11 cellular contexts compared by ENCODE assay signal in genomic region chr2:207558106-207558505, GRCh38. TPM values are rescaled to one million over a fixed set of nuclear protein-coding genes. Genes with fewer than 3 reads are reported as not detected.
A peak's percentile ranks its signal among the peaks of the same experiment; 100 is the strongest.
DNase-seq lines count a peak whose midpoint lies in the region; ATAC-seq, FAIRE-seq and TF ChIP-seq lines count a peak whose summit lies in the region.
"Had no signal": no experiment of that assay in that cellular context is flagged by ENCODE, and none has a peak within 500 bp of the region (broad histone marks: within the 10 kb centered on the region; RNA-seq: fewer than 3 reads in every experiment).

No MANE protein-coding gene starts in this region.

- no peak for FAIRE-seq in RCC 7860 (lab: Jason Lieb, UNC)

- H3K9me2 ChIP-seq in GM23248 (ENCODE audit: insufficient read depth) = no peaks in the 10 kb centered on the region

- H3K9ac ChIP-seq in GM23248 = no peak overlapping the region

- H3K9me3 ChIP-seq in GM23248 (ENCODE audit: low read depth) = no peaks in the 10 kb centered on the region

- no peaks in the 10 kb centered on the region for H3K27me3 ChIP-seq in GM23248 (replicated peaks; ENCODE audit: insufficient read depth)

- peak overlapping the region; percentile 8 for H3K4me2 ChIP-seq in GM23248 (ENCODE audit: unreplicated experiment)

- 52 to 58% methylated on average over 2 of the region's 2 CpGs for WGBS in GM23248 (ENCODE audit: low coverage in 1 of 2, low lambda C conversion rate in 2 of 2, missing lambda C conversion rate in 2 of 2), 2 experiments

- peaks cover 44% of the 10 kb centered on the region for H3K79me2 ChIP-seq in GM23248 (ENCODE audit: insufficient read depth)

- in situ Hi-C loops in GM23248 (cut with MboI) = no loop called here

- ATAC-seq in GM21619 (IDR thresholded peaks at IDR 0.05; ENCODE audit: unreplicated experiment) = no peak
- ATAC-seq: Right ventricle myocardium inferior had no signal

- H4K20me1 ChIP-seq in GM23248 (ENCODE audit: insufficient read depth) = no peaks in the 10 kb centered on the region

- peak overlapping the region; percentile 67 for H3K27ac ChIP-seq in GM23248

- TF ChIP-seq CTCF in AG09319 (IDR thresholded peaks at IDR 0.05; ENCODE audit: low read depth, low read length) = no peak

- peaks cover 37% of the 10 kb centered on the region for H3F3A ChIP-seq in GM23248 (ENCODE audit: insufficient read depth)

- DNase-seq in AG09319 (ENCODE audit: extremely low read depth, low read depth) (peak; percentile 61), GM23248 (peak; percentile 75), amniotic stem cell (lab: John Stamatoyannopoulos, UW) (peak; percentile 38), iris pigment epithelial cell (ENCODE audit: low read depth) (peak; percentile 91), RCC 7860 (ENCODE audit: low spot score) (no peak), HPDE6-E6E7 (ENCODE audit: extremely low spot score) (no peak)
- no peak for DNase-seq in stimulated activated CD8-positive, alpha-beta memory T cell treated with anti-CD3 and anti-CD28 coated beads, Interleukin-4, amount 100 ng/mL, for 48 hours
- DNase-seq: NCI-H510A; stimulated activated naive CD4-positive, alpha-beta T cell treated with Interleukin-2 at 50 U/mL for 16 hours had no signal

- peaks cover 38% of the 10 kb centered on the region for H3K4me1 ChIP-seq in GM23248 (ENCODE audit: insufficient read depth)

- H3K36me3 ChIP-seq in GM23248 (ENCODE audit: low read depth) = peaks cover 30% of the 10 kb centered on the region

- no peak overlapping the region for H2AFZ ChIP-seq in GM23248

- no peak overlapping the region for H3K4me3 ChIP-seq in GM23248

RNA-seq across cellular contexts. Expression of gene CREB1, which starts 28.3 kb away (rescaled TPM):
- total RNA-seq in GM23248 (2014; rRNA removed; shearing (Covaris generic)) = 44.5 and 71.8 TPM in 2 replicates
- polyA plus RNA-seq in GM23248 (2016; fragmentation: Nextera tagmentation; extraction: Ambion mirVana) = 35.9 and 37.7 TPM in 2 replicates

Comparison
In these comparisons a context has a peak if more than half of its experiments do, and no peak if none do; other contexts are left out.
1. DNase-seq: peak in AG09319 (single experiment), GM23248 (single experiment), amniotic stem cell (single experiment) and iris pigment epithelial cell (single experiment); none in stimulated activated CD8-positive, alpha-beta memory T cell treated with anti-CD3 and anti-CD28 coated beads, Interleukin-4, amount 100 ng/mL, for 48 hours (single experiment), RCC 7860 (single experiment) and HPDE6-E6E7 (single experiment).